In the genomic region with DNA sequence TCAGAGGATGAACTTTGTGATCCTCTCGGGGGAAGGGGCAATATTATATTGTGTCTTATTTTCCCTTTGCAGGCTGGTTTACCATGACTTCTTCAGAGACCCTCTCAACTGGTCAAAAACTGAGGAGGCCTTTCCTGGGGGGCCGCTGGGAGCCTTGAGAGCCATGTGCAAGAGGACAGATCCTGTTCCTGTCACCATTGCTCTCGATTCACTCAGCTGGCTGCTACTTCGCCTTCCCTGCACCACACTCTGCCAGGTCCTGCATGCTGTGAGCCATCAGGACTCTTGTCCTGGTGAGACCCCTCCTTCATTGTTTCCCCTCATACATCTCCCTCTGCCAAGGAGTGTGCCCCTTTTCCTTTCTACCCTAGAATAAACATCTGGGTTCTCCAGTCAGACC, we compare ENCODE assay signal across 31 cellular contexts. TPM values are rescaled to one million over a fixed set of nuclear protein-coding genes. Genes with fewer than 3 reads are reported as not detected.
DNase-seq lines count a peak whose midpoint lies in the region; ATAC-seq, FAIRE-seq and TF ChIP-seq lines count a peak whose summit lies in the region.
"Had no signal": no experiment of that assay in that cellular context is flagged by ENCODE, and none has a peak within 500 bp of the region (broad histone marks: within the 10 kb centered on the region; RNA-seq: fewer than 3 reads in every experiment).

No MANE protein-coding gene starts in this region.

- TF ChIP-seq POLR2A in HepG2 (IDR thresholded peaks at IDR 0.05; ENCODE audit: insufficient read depth in 1 of 2, low read depth in 2 of 2, low read length in 2 of 2): no peak

- no peaks in the 10 kb centered on the region for H3K9me3 Mint-ChIP-seq in activated naive CD4-positive, alpha-beta T cell treated with anti-CD3 and anti-CD28 coated beads, Interleukin-2, amount 10 ng/mL, durations not matched to agents 7 days and 5 days
- H3K9me3 Mint-ChIP-seq in stimulated activated memory B cell treated with anti-CD40 and anti-IgM and Interleukin-4, amounts not matched to agents 10 μg/mL and 1 μg/mL and 100 μg/mL, for 72 hours: no peaks in the 10 kb centered on the region
- H3K9me3 Mint-ChIP-seq: activated CD4-positive, alpha-beta memory T cell treated with anti-CD3 and anti-CD28 coated beads for 36 hours; WTC11 had no signal

- ATAC-seq in T-helper 17 cell (no peak), HepG2 (no peak), HG03025 (IDR thresholded peaks at IDR 0.05; ENCODE audit: low FRiP score, unreplicated experiment) (no peak), aorta (ENCODE audit: low FRiP score) (no peak)
- ATAC-seq in stimulated activated memory B cell treated with anti-CD40 and anti-IgM and Interleukin-4, amounts not matched to agents 10 μg/mL and 1 μg/mL and 100 μg/mL, for 72 hours: no peak
- ATAC-seq: GM12878, lower lobe of right lung, WTC11 had no signal

- intact Hi-C loops in HepG2 (cut with micrococcal nuclease; ENCODE audit: unreplicated experiment) (no loop called here), aorta (cut with DNase I) (loop anchor here in 1 of 2 donors (5.0 kb wide), 1 partner anchor 43 kb away; no protein-coding TSS in a partner anchor)

- CTCF ChIA-PET in activated naive CD4-positive, alpha-beta T cell treated with anti-CD3 and anti-CD28 coated beads, Interleukin-2, amount 10 ng/mL, durations not matched to agents 7 days and 5 days (lab: Charles Lee): interaction anchor here (1.2 kb wide), 1 partner anchor 102 kb away, joined by 3 read pairs; no protein-coding TSS in a partner anchor
- CTCF ChIA-PET in HepG2 (lab: Yijun Ruan, JAX; ENCODE audit: low intra/inter-chr PET ratio, low total read pairs): no interaction called here

- TF ChIP-seq EP300 in HepG2 (IDR thresholded peaks at IDR 0.05; ENCODE audit: low read depth in 2 of 2, low read length in 2 of 2) (no peak), HepG2 (CRISPR knock-in tag; IDR thresholded peaks at IDR 0.05; ENCODE audit: borderline replicate concordance) (no peak)

- in situ Hi-C loops in HepG2 (cut with HindIII; ENCODE audit: extremely low pct_ligation_motif_present, low pct_unique_long_range_greater_than_20kb): no loop called here

- no peak overlapping the region for H3K4me2 ChIP-seq in HepG2 (ENCODE audit: low read depth, low read length)
- H3K4me2 ChIP-seq: smooth muscle cell had no signal

- no peaks in the 10 kb centered on the region for H3K9me3 ChIP-seq in T-helper 17 cell (ENCODE audit: control insufficient read depth, low read length, poor library complexity, severe bottlenecking)
- no peaks in the 10 kb centered on the region for H3K9me3 ChIP-seq in HepG2 (ENCODE audit: low read length)
- no peaks in the 10 kb centered on the region for H3K9me3 ChIP-seq in aorta (ENCODE audit: control insufficient read depth, low read length)
- H3K9me3 ChIP-seq: lower lobe of right lung, suprapubic skin, uterus had no signal

- H3K27me3 ChIP-seq in HepG2 (ENCODE audit: control insufficient read depth in 1 of 2, insufficient read depth in 2 of 2, low read length in 2 of 2): peaks cover 0 to 2% of the 10 kb centered on the region in 2 experiments; a peak in 1 of 5 replicates
- H3K27me3 ChIP-seq in aorta (ENCODE audit: control insufficient read depth in 1 of 2, insufficient read depth in 2 of 2, low read length in 1 of 2): no peaks in the 10 kb centered on the region
- H3K27me3 ChIP-seq: suprapubic skin, uterus had no signal

- peaks cover 33% of the 10 kb centered on the region for H3K79me2 ChIP-seq in HepG2 (ENCODE audit: insufficient read depth, low read length)

- no peaks in the 10 kb centered on the region for H4K20me1 ChIP-seq in HepG2 (ENCODE audit: insufficient read depth, low read length)

- peak overlapping the region; percentile 98 for H3K27ac ChIP-seq in epithelial cell of prostate
- no peak overlapping the region for H3K27ac ChIP-seq in HepG2 (ENCODE audit: extremely low read length, insufficient read depth, low read length)
- H3K27ac ChIP-seq in aorta (ENCODE audit: low read depth in 1 of 2, low read length in 2 of 2): no peak overlapping the region
- H3K27ac ChIP-seq: HL-60, lower lobe of right lung, suprapubic skin, uterus had no signal

- 97% methylated on average over 4 of the region's 4 CpGs for WGBS in HepG2 (ENCODE audit: low lambda C conversion rate)
- WGBS in aorta, 2 donors: 92 to 95% methylated on average over 4 of the region's 4 CpGs

- H3K4me3 ChIP-seq in HepG2 (replicated peaks in 1 of 3; ENCODE audit: insufficient read depth in 1 of 3, low read depth in 2 of 3, low read length in 3 of 3) (no peak overlapping the region), aorta (ENCODE audit: low read length in 2 of 2) (no peak overlapping the region)
- H3K4me3 ChIP-seq: GM12878, lower lobe of right lung, smooth muscle cell, suprapubic skin, uterus had no signal

- no peak overlapping the region for H2AFZ ChIP-seq in HepG2 (ENCODE audit: low read length)

- BruUV-seq in HepG2 (replicated peaks; lab: Mats Ljungman, UMichigan): no TSS peak

- H3K36me3 ChIP-seq in HepG2 (replicated peaks in 1 of 2; ENCODE audit: control insufficient read depth in 1 of 2, insufficient read depth in 2 of 2, low read length in 2 of 2) (peaks cover 8 to 13% of the 10 kb centered on the region in 2 experiments; a peak in 4 of 5 replicates), aorta (ENCODE audit: control insufficient read depth in 1 of 2, insufficient read depth in 2 of 2, low read length in 1 of 2) (peaks cover 0 to 8% of the 10 kb centered on the region in 2 donors)
- H3K36me3 ChIP-seq: uterus had no signal

- DNase-seq in activated naive CD4-positive, alpha-beta T cell treated with anti-CD3 and anti-CD28 coated beads, Interleukin-2, amount 10 ng/mL, durations not matched to agents 7 days and 5 days: no peak
- no peak for DNase-seq in activated naive CD4-positive, alpha-beta T cell (lab: John Stamatoyannopoulos, UW)
- DNase-seq in T-helper 17 cell: no peak
- no peak for DNase-seq in epithelial cell of prostate (ENCODE audit: low read depth, low spot score)
- no peak for DNase-seq in HepG2 (ENCODE audit: low spot score)
- no peak for DNase-seq in aorta
- DNase-seq: ACHN; activated CD4-positive, alpha-beta memory T cell treated with anti-CD3 and anti-CD28 coated beads for 36 hours; activated naive CD4-positive, alpha-beta T cell treated with Interleukin-2 at 50 U/mL for 16 hours; activated T-cell treated with anti-CD3 and anti-CD28 coated beads for 4 hours; Calu3; caudate nucleus; dermis blood vessel endothelial cell; kidney; lower lobe of right lung; NCI-H187; NCI-H69; occipital lobe; retina; RPMI8226; stimulated activated CD4-positive, alpha-beta T cell treated with anti-CD3 and anti-CD28 coated beads, Interleukin-2, amount 100 ng/mL, for 24 hours; T-helper 9 cell; uterus had no signal

- POLR2A ChIA-PET in HepG2 (lab: Yijun Ruan, JAX): interaction anchor here (0.7 kb wide), 2 partner anchors 9 to 27 kb away, joined by 3 read pairs; partner anchors contain the start of gene SLC2A4

- no peak overlapping the region for H3K9ac ChIP-seq in HepG2 (ENCODE audit: insufficient read depth, low read depth, low read length)

- H3K27me3 Mint-ChIP-seq in activated naive CD4-positive, alpha-beta T cell treated with anti-CD3 and anti-CD28 coated beads, Interleukin-2, amount 10 ng/mL, durations not matched to agents 7 days and 5 days: no peaks in the 10 kb centered on the region
- no peaks in the 10 kb centered on the region for H3K27me3 Mint-ChIP-seq in T-helper 17 cell
- H3K27me3 Mint-ChIP-seq in stimulated activated memory B cell treated with anti-CD40 and anti-IgM and Interleukin-4, amounts not matched to agents 10 μg/mL and 1 μg/mL and 100 μg/mL, for 72 hours: no peaks in the 10 kb centered on the region
- H3K27me3 Mint-ChIP-seq: activated CD4-positive, alpha-beta memory T cell treated with anti-CD3 and anti-CD28 coated beads for 36 hours had no signal

- peak overlapping the region; percentile 26 for H3K4me3 Mint-ChIP-seq in activated naive CD4-positive, alpha-beta T cell treated with anti-CD3 and anti-CD28 coated beads, Interleukin-2, amount 10 ng/mL, durations not matched to agents 7 days and 5 days
- H3K4me3 Mint-ChIP-seq in T-helper 17 cell: peak overlapping the region; percentile 39
- H3K4me3 Mint-ChIP-seq in stimulated activated memory B cell treated with anti-CD40 and anti-IgM and Interleukin-4, amounts not matched to agents 10 μg/mL and 1 μg/mL and 100 μg/mL, for 72 hours: no peak overlapping the region
- H3K4me3 Mint-ChIP-seq: activated CD4-positive, alpha-beta memory T cell treated with anti-CD3 and anti-CD28 coated beads for 36 hours had no signal

- FAIRE-seq in HepG2 (lab: Jason Lieb, UNC): no peak
- FAIRE-seq: GM12878, H54, kidney had no signal

- H3K36me3 Mint-ChIP-seq in activated naive CD4-positive, alpha-beta T cell treated with anti-CD3 and anti-CD28 coated beads, Interleukin-2, amount 10 ng/mL, durations not matched to agents 7 days and 5 days: peaks cover 27% of the 10 kb centered on the region
- H3K36me3 Mint-ChIP-seq in T-helper 17 cell (ENCODE audit: low read depth): peaks cover 12% of the 10 kb centered on the region
- peaks cover 33% of the 10 kb centered on the region for H3K36me3 Mint-ChIP-seq in stimulated activated memory B cell treated with anti-CD40 and anti-IgM and Interleukin-4, amounts not matched to agents 10 μg/mL and 1 μg/mL and 100 μg/mL, for 72 hours

- no peak for TF ChIP-seq RAD21 in HepG2 (CRISPR knock-in tag; IDR thresholded peaks at IDR 0.05)

- no peak overlapping the region for H3K27ac Mint-ChIP-seq in activated naive CD4-positive, alpha-beta T cell treated with anti-CD3 and anti-CD28 coated beads, Interleukin-2, amount 10 ng/mL, durations not matched to agents 7 days and 5 days
- H3K27ac Mint-ChIP-seq in T-helper 17 cell: no peak overlapping the region
- peak overlapping the region; percentile 51 for H3K27ac Mint-ChIP-seq in stimulated activated memory B cell treated with anti-CD40 and anti-IgM and Interleukin-4, amounts not matched to agents 10 μg/mL and 1 μg/mL and 100 μg/mL, for 72 hours
- H3K27ac Mint-ChIP-seq: activated CD4-positive, alpha-beta memory T cell treated with anti-CD3 and anti-CD28 coated beads for 36 hours; WTC11 had no signal

- H3K4me1 Mint-ChIP-seq in activated naive CD4-positive, alpha-beta T cell treated with anti-CD3 and anti-CD28 coated beads, Interleukin-2, amount 10 ng/mL, durations not matched to agents 7 days and 5 days: peaks cover 36% of the 10 kb centered on the region
- H3K4me1 Mint-ChIP-seq in T-helper 17 cell: peaks cover 24% of the 10 kb centered on the region
- H3K4me1 Mint-ChIP-seq in stimulated activated memory B cell treated with anti-CD40 and anti-IgM and Interleukin-4, amounts not matched to agents 10 μg/mL and 1 μg/mL and 100 μg/mL, for 72 hours: peaks cover 35% of the 10 kb centered on the region

- H3K4me1 ChIP-seq in HepG2 (ENCODE audit: insufficient read depth, low read length) (peaks cover 51% of the 10 kb centered on the region), aorta (ENCODE audit: control insufficient read depth in 1 of 2, insufficient read depth in 2 of 2, low read length in 2 of 2) (no peaks in the 10 kb centered on the region)

- no peak for TF ChIP-seq CTCF in HepG2 (CRISPR knock-in tag; IDR thresholded peaks at IDR 0.05)

RNA-seq across cellular contexts. Expression of gene ELP5, which starts 2.5 kb away (rescaled TPM):
- 10 to 100 TPM; 43.0 to 51.0 TPM for total RNA-seq in T-helper 17 cell
- total RNA-seq in HepG2 (2016; rRNA removed; fragmentation: Illumina TruSeq; extraction: Trizol): 68.0 and 69.8 TPM in 2 replicates
- 111 and 129 TPM in 2 replicates for total RNA-seq in HepG2 (2016; cell fraction: cytosol; rRNA removed; fragmentation: Illumina TruSeq; extraction: Trizol; ENCODE audit: low read depth)
- 64.4 and 71.8 TPM in 2 replicates for total RNA-seq in HepG2 (2016; cell fraction: insoluble cytoplasmic fraction; rRNA removed; fragmentation: Illumina TruSeq; extraction: Trizol)
- total RNA-seq in HepG2 (2016; cell fraction: membrane; rRNA removed; fragmentation: Illumina TruSeq; extraction: Trizol): 142 and 154 TPM in 2 replicates
- total RNA-seq in HepG2 (2016; cell fraction: nucleus; rRNA removed; fragmentation: Illumina TruSeq; extraction: Trizol): 40.7 and 41.3 TPM in 2 replicates
- 67.6 and 75.4 TPM in 2 replicates for polyA plus RNA-seq in HepG2 (2011; rRNA removed)
- polyA plus RNA-seq in HepG2 (2011; cell fraction: cytosol; rRNA removed): 79.0 and 80.4 TPM in 2 replicates
- polyA plus RNA-seq in HepG2 (2011; cell fraction: nucleus; rRNA removed): 109 and 116 TPM in 2 replicates
- polyA plus RNA-seq in HepG2 (2012): 54.3 and 56.5 TPM in 2 replicates
- 153 and 183 TPM in 2 replicates for polyA plus RNA-seq in HepG2 (2016; cell fraction: cytosol; fragmentation: Illumina TruSeq; extraction: Trizol; ENCODE audit: low read depth)
- 78.9 and 80.0 TPM in 2 replicates for polyA plus RNA-seq in HepG2 (2016; cell fraction: insoluble cytoplasmic fraction; fragmentation: Illumina TruSeq; extraction: Trizol; ENCODE audit: low read depth)
- polyA plus RNA-seq in HepG2 (2016; cell fraction: membrane; fragmentation: Illumina TruSeq; extraction: Trizol; ENCODE audit: low read depth): 162 and 180 TPM in 2 replicates
- polyA plus RNA-seq in HepG2 (2016; cell fraction: nucleus; fragmentation: Illumina TruSeq; extraction: Trizol; ENCODE audit: insufficient read depth, low read depth): 87.0 and 90.3 TPM in 2 replicates
- polyA minus RNA-seq in HepG2 (2011; rRNA and poly(A)+ RNA removed; ENCODE audit: low replicate concordance): 70.4 and 79.0 TPM in 2 replicates
- polyA minus RNA-seq in HepG2 (2011; cell fraction: cytosol; rRNA and poly(A)+ RNA removed): 19.7 and 20.9 TPM in 2 replicates
- 29.2 and 33.6 TPM in 2 replicates for polyA minus RNA-seq in HepG2 (2011; cell fraction: nucleus; rRNA and poly(A)+ RNA removed)
- total RNA-seq in aorta: 10 to 100 TPM; 26.6 to 31.0 TPM
- polyA plus RNA-seq in aorta: 10 to 100 TPM; 26.7 to 51.1 TPM

RNA-seq across cellular contexts. Expression of gene CTDNEP1, which starts 3.0 kb away (rescaled TPM):
- total RNA-seq in T-helper 17 cell (100 to 1,000 TPM; 112 to 115 TPM), HepG2 (2016; rRNA removed; fragmentation: Illumina TruSeq; extraction: Trizol) (19.8 and 32.0 TPM in 2 replicates), aorta (100 to 1,000 TPM in 1 of 2 donors, 10 to 100 TPM in 1; 92.9 to 105 TPM)
- 19.4 and 21.9 TPM in 2 replicates for total RNA-seq in HepG2 (2016; cell fraction: cytosol; rRNA removed; fragmentation: Illumina TruSeq; extraction: Trizol; ENCODE audit: low read depth)
- total RNA-seq in HepG2 (2016; cell fraction: insoluble cytoplasmic fraction; rRNA removed; fragmentation: Illumina TruSeq; extraction: Trizol): 18.5 and 25.6 TPM in 2 replicates
- 66.8 and 71.2 TPM in 2 replicates for total RNA-seq in HepG2 (2016; cell fraction: membrane; rRNA removed; fragmentation: Illumina TruSeq; extraction: Trizol)
- total RNA-seq in HepG2 (2016; cell fraction: nucleus; rRNA removed; fragmentation: Illumina TruSeq; extraction: Trizol): 30.3 and 34.3 TPM in 2 replicates
- polyA plus RNA-seq in HepG2 (2011; rRNA removed) (118 and 126 TPM in 2 replicates), aorta (100 to 1,000 TPM; 112 to 113 TPM)
- polyA plus RNA-seq in HepG2 (2011; cell fraction: cytosol; rRNA removed): 101 and 109 TPM in 2 replicates
- 101 and 114 TPM in 2 replicates for polyA plus RNA-seq in HepG2 (2011; cell fraction: nucleus; rRNA removed)
- polyA plus RNA-seq in HepG2 (2012): 127 and 151 TPM in 2 replicates
- 143 and 153 TPM in 2 replicates for polyA plus RNA-seq in HepG2 (2016; cell fraction: cytosol; fragmentation: Illumina TruSeq; extraction: Trizol; ENCODE audit: low read depth)
- polyA plus RNA-seq in HepG2 (2016; cell fraction: insoluble cytoplasmic fraction; fragmentation: Illumina TruSeq; extraction: Trizol; ENCODE audit: low read depth): 110 and 145 TPM in 2 replicates
- 280 and 308 TPM in 2 replicates for polyA plus RNA-seq in HepG2 (2016; cell fraction: membrane; fragmentation: Illumina TruSeq; extraction: Trizol; ENCODE audit: low read depth)
- polyA plus RNA-seq in HepG2 (2016; cell fraction: nucleus; fragmentation: Illumina TruSeq; extraction: Trizol; ENCODE audit: insufficient read depth, low read depth): 149 and 153 TPM in 2 replicates
- polyA minus RNA-seq in HepG2 (2011; rRNA and poly(A)+ RNA removed; ENCODE audit: low replicate concordance): 128 and 176 TPM in 2 replicates
- polyA minus RNA-seq in HepG2 (2011; cell fraction: cytosol; rRNA and poly(A)+ RNA removed): 85.9 and 95.1 TPM in 2 replicates
- 45.1 and 50.7 TPM in 2 replicates for polyA minus RNA-seq in HepG2 (2011; cell fraction: nucleus; rRNA and poly(A)+ RNA removed)

RNA-seq across cellular contexts. Expression of gene CLDN7, which starts 7.8 kb away (rescaled TPM):
- total RNA-seq in T-helper 17 cell (1 to 10 TPM in 1 of 2 donors, under 1 TPM in 1; 0.78 to 1.2 TPM), HepG2 (2016; rRNA removed; fragmentation: Illumina TruSeq; extraction: Trizol) (not detected in 2 replicates), aorta (1 to 10 TPM; 3.3 to 9.9 TPM)
- not detected in 2 replicates for total RNA-seq in HepG2 (2016; cell fraction: cytosol; rRNA removed; fragmentation: Illumina TruSeq; extraction: Trizol; ENCODE audit: low read depth)
- total RNA-seq in HepG2 (2016; cell fraction: insoluble cytoplasmic fraction; rRNA removed; fragmentation: Illumina TruSeq; extraction: Trizol): not detected in 2 replicates
- not detected in 2 replicates for total RNA-seq in HepG2 (2016; cell fraction: membrane; rRNA removed; fragmentation: Illumina TruSeq; extraction: Trizol)
- not detected in 2 replicates for total RNA-seq in HepG2 (2016; cell fraction: nucleus; rRNA removed; fragmentation: Illumina TruSeq; extraction: Trizol)
- polyA plus RNA-seq in HepG2 (2011; rRNA removed) (not detected in 2 replicates), aorta (10 to 100 TPM in 1 of 2 donors, 1 to 10 TPM in 1; 1.1 to 37.6 TPM)
- not detected in 2 replicates for polyA plus RNA-seq in HepG2 (2011; cell fraction: cytosol; rRNA removed)
- polyA plus RNA-seq in HepG2 (2011; cell fraction: nucleus; rRNA removed): not detected in 2 replicates
- not detected in 2 replicates for polyA plus RNA-seq in HepG2 (2012)
- not detected in 2 replicates for polyA plus RNA-seq in HepG2 (2016; cell fraction: cytosol; fragmentation: Illumina TruSeq; extraction: Trizol; ENCODE audit: low read depth)
- not detected in 2 replicates for polyA plus RNA-seq in HepG2 (2016; cell fraction: insoluble cytoplasmic fraction; fragmentation: Illumina TruSeq; extraction: Trizol; ENCODE audit: low read depth)
- polyA plus RNA-seq in HepG2 (2016; cell fraction: membrane; fragmentation: Illumina TruSeq; extraction: Trizol; ENCODE audit: low read depth): not detected in 2 replicates
- polyA plus RNA-seq in HepG2 (2016; cell fraction: nucleus; fragmentation: Illumina TruSeq; extraction: Trizol; ENCODE audit: insufficient read depth, low read depth): not detected in 2 replicates
- 10.0 TPM in 1 of 2 replicates, not detected in the other for polyA minus RNA-seq in HepG2 (2011; rRNA and poly(A)+ RNA removed; ENCODE audit: low replicate concordance)
- not detected in 2 replicates for polyA minus RNA-seq in HepG2 (2011; cell fraction: cytosol; rRNA and poly(A)+ RNA removed)
- polyA minus RNA-seq in HepG2 (2011; cell fraction: nucleus; rRNA and poly(A)+ RNA removed): not detected in 2 replicates

RNA-seq across cellular contexts. Expression of gene GABARAP, which starts 12.3 kb away (rescaled TPM):
- 100 to 1,000 TPM; 212 to 247 TPM for total RNA-seq in T-helper 17 cell
- total RNA-seq in HepG2 (2016; rRNA removed; fragmentation: Illumina TruSeq; extraction: Trizol): 161 and 239 TPM in 2 replicates
- 90.5 and 100 TPM in 2 replicates for total RNA-seq in HepG2 (2016; cell fraction: cytosol; rRNA removed; fragmentation: Illumina TruSeq; extraction: Trizol; ENCODE audit: low read depth)
- 168 and 250 TPM in 2 replicates for total RNA-seq in HepG2 (2016; cell fraction: insoluble cytoplasmic fraction; rRNA removed; fragmentation: Illumina TruSeq; extraction: Trizol)
- 138 and 155 TPM in 2 replicates for total RNA-seq in HepG2 (2016; cell fraction: membrane; rRNA removed; fragmentation: Illumina TruSeq; extraction: Trizol)
- total RNA-seq in HepG2 (2016; cell fraction: nucleus; rRNA removed; fragmentation: Illumina TruSeq; extraction: Trizol): 68.4 and 69.0 TPM in 2 replicates
- polyA plus RNA-seq in HepG2 (2011; rRNA removed): 274 and 310 TPM in 2 replicates
- polyA plus RNA-seq in HepG2 (2011; cell fraction: cytosol; rRNA removed): 305 and 428 TPM in 2 replicates
- 83.2 and 122 TPM in 2 replicates for polyA plus RNA-seq in HepG2 (2011; cell fraction: nucleus; rRNA removed)
- 331 and 348 TPM in 2 replicates for polyA plus RNA-seq in HepG2 (2012)
- polyA plus RNA-seq in HepG2 (2016; cell fraction: cytosol; fragmentation: Illumina TruSeq; extraction: Trizol; ENCODE audit: low read depth): 210 and 241 TPM in 2 replicates
- 472 and 477 TPM in 2 replicates for polyA plus RNA-seq in HepG2 (2016; cell fraction: insoluble cytoplasmic fraction; fragmentation: Illumina TruSeq; extraction: Trizol; ENCODE audit: low read depth)
- polyA plus RNA-seq in HepG2 (2016; cell fraction: membrane; fragmentation: Illumina TruSeq; extraction: Trizol; ENCODE audit: low read depth): 260 and 279 TPM in 2 replicates
- polyA plus RNA-seq in HepG2 (2016; cell fraction: nucleus; fragmentation: Illumina TruSeq; extraction: Trizol; ENCODE audit: insufficient read depth, low read depth): 204 and 210 TPM in 2 replicates
- 234 and 265 TPM in 2 replicates for polyA minus RNA-seq in HepG2 (2011; rRNA and poly(A)+ RNA removed; ENCODE audit: low replicate concordance)
- polyA minus RNA-seq in HepG2 (2011; cell fraction: cytosol; rRNA and poly(A)+ RNA removed): 83.4 and 114 TPM in 2 replicates
- 37.2 and 53.3 TPM in 2 replicates for polyA minus RNA-seq in HepG2 (2011; cell fraction: nucleus; rRNA and poly(A)+ RNA removed)
- total RNA-seq in aorta: 100 to 1,000 TPM; 405 to 430 TPM
- polyA plus RNA-seq in aorta: 100 to 1,000 TPM; 801 to 895 TPM

RNA-seq across cellular contexts. Expression of gene PHF23, which starts 15.3 kb away (rescaled TPM):
- total RNA-seq in T-helper 17 cell (10 to 100 TPM; 19.2 to 23.2 TPM), HepG2 (2016; rRNA removed; fragmentation: Illumina TruSeq; extraction: Trizol) (33.2 and 37.5 TPM in 2 replicates), aorta (10 to 100 TPM; 24.4 to 30.8 TPM)
- total RNA-seq in HepG2 (2016; cell fraction: cytosol; rRNA removed; fragmentation: Illumina TruSeq; extraction: Trizol; ENCODE audit: low read depth): 10.5 and 10.6 TPM in 2 replicates
- 33.3 and 34.6 TPM in 2 replicates for total RNA-seq in HepG2 (2016; cell fraction: insoluble cytoplasmic fraction; rRNA removed; fragmentation: Illumina TruSeq; extraction: Trizol)
- total RNA-seq in HepG2 (2016; cell fraction: membrane; rRNA removed; fragmentation: Illumina TruSeq; extraction: Trizol): 23.7 and 24.5 TPM in 2 replicates
- 13.4 and 18.2 TPM in 2 replicates for total RNA-seq in HepG2 (2016; cell fraction: nucleus; rRNA removed; fragmentation: Illumina TruSeq; extraction: Trizol)
- polyA plus RNA-seq in HepG2 (2011; rRNA removed) (27.6 and 30.9 TPM in 2 replicates), aorta (10 to 100 TPM; 19.2 to 28.4 TPM)
- 19.6 and 22.8 TPM in 2 replicates for polyA plus RNA-seq in HepG2 (2011; cell fraction: cytosol; rRNA removed)
- 13.4 and 14.0 TPM in 2 replicates for polyA plus RNA-seq in HepG2 (2011; cell fraction: nucleus; rRNA removed)
- 18.6 and 20.8 TPM in 2 replicates for polyA plus RNA-seq in HepG2 (2012)
- polyA plus RNA-seq in HepG2 (2016; cell fraction: cytosol; fragmentation: Illumina TruSeq; extraction: Trizol; ENCODE audit: low read depth): 5.8 and 6.4 TPM in 2 replicates
- polyA plus RNA-seq in HepG2 (2016; cell fraction: insoluble cytoplasmic fraction; fragmentation: Illumina TruSeq; extraction: Trizol; ENCODE audit: low read depth): 41.4 and 41.6 TPM in 2 replicates
- 11.9 and 12.0 TPM in 2 replicates for polyA plus RNA-seq in HepG2 (2016; cell fraction: membrane; fragmentation: Illumina TruSeq; extraction: Trizol; ENCODE audit: low read depth)
- polyA plus RNA-seq in HepG2 (2016; cell fraction: nucleus; fragmentation: Illumina TruSeq; extraction: Trizol; ENCODE audit: insufficient read depth, low read depth): 31.1 and 36.5 TPM in 2 replicates
- 20.5 and 70.5 TPM in 2 replicates for polyA minus RNA-seq in HepG2 (2011; rRNA and poly(A)+ RNA removed; ENCODE audit: low replicate concordance)
- polyA minus RNA-seq in HepG2 (2011; cell fraction: cytosol; rRNA and poly(A)+ RNA removed): 13.2 and 14.7 TPM in 2 replicates
- 9.0 and 11.4 TPM in 2 replicates for polyA minus RNA-seq in HepG2 (2011; cell fraction: nucleus; rRNA and poly(A)+ RNA removed)
